Comparison of ENCODE assay signal across 23 cellular contexts in genomic region chr12:53059434-53060063, GRCh38. TPM values are rescaled to one million over a fixed set of nuclear protein-coding genes. Genes with fewer than 3 reads are reported as not detected.
A peak's percentile ranks its signal among the peaks of the same experiment; 100 is the strongest.
DNase-seq lines count a peak whose midpoint lies in the region; ATAC-seq and TF ChIP-seq lines count a peak whose summit lies in the region.
"Had no signal": no experiment of that assay in that cellular context is flagged by ENCODE, and none has a peak within 500 bp of the region (broad histone marks: within the 10 kb centered on the region; RNA-seq: fewer than 3 reads in every experiment).

No MANE protein-coding gene starts in this region.

- no peak for TF ChIP-seq POLR2A in esophagus muscularis mucosa (IDR thresholded peaks at IDR 0.05; ENCODE audit: low read depth)

- no peak overlapping the region for H3K4me3 ChIP-seq in esophagus muscularis mucosa
- no peak overlapping the region for H3K4me3 ChIP-seq in osteoblast (ENCODE audit: insufficient read depth, low read length)
- H3K4me3 ChIP-seq in upper lobe of right lung, result no peak overlapping the region
- no peak overlapping the region for H3K4me3 ChIP-seq in CD8-positive, alpha-beta memory T cell (ENCODE audit: low read length)
- H3K4me3 ChIP-seq: A549, colonic mucosa, skin epidermis had no signal

- no peak overlapping the region for H2AFZ ChIP-seq in osteoblast (ENCODE audit: low read length)

- H3K79me2 ChIP-seq in osteoblast (ENCODE audit: insufficient read depth, low read length), result no peaks in the 10 kb centered on the region

- 95% methylated on average over 11 of the region's 24 CpGs for WGBS in esophagus muscularis mucosa

- H3K4me1 Mint-ChIP-seq in CD8-positive, alpha-beta memory T cell, result peaks cover 0 to 6% (median 4%) of the 10 kb centered on the region in 3 donors

- H4K20me1 ChIP-seq in osteoblast (ENCODE audit: insufficient read depth, low read length), result peaks cover 31% of the 10 kb centered on the region

- POLR2A ChIA-PET in CD8-positive, alpha-beta memory T cell (lab: Charles Lee), result interaction anchor here (2.1 kb wide), 1 partner anchor 12 kb away, joined by 8 read pairs; no protein-coding TSS in a partner anchor

- H3K4me3 Mint-ChIP-seq in CD8-positive, alpha-beta memory T cell, result no peak overlapping the region
- H3K4me3 Mint-ChIP-seq: activated T-cell treated with anti-CD3 and anti-CD28 coated beads, Interleukin-2, amount 50 U/mL, for 4 hours; brain; naive B cell had no signal

- CTCF ChIA-PET in CD8-positive, alpha-beta memory T cell (lab: Charles Lee), result interaction anchor here (10.9 kb wide), 1 partner anchor 37 kb away, joined by 243 read pairs; the partner anchor contains the start of genes IGFBP6 and SOAT2

- H3K9me3 Mint-ChIP-seq in CD8-positive, alpha-beta memory T cell, result no peaks in the 10 kb centered on the region
- H3K9me3 Mint-ChIP-seq: activated T-cell treated with anti-CD3 and anti-CD28 coated beads, Interleukin-2, amount 50 U/mL, for 4 hours; brain; naive B cell had no signal

- peaks cover 0 to 16% (median 0%) of the 10 kb centered on the region in 3 donors for H3K36me3 Mint-ChIP-seq in CD8-positive, alpha-beta memory T cell
- H3K36me3 Mint-ChIP-seq: brain had no signal

- H3K27me3 ChIP-seq in esophagus muscularis mucosa, result no peaks in the 10 kb centered on the region
- no peaks in the 10 kb centered on the region for H3K27me3 ChIP-seq in osteoblast (ENCODE audit: insufficient read depth, low read length)
- H3K27me3 ChIP-seq in upper lobe of right lung, result no peaks in the 10 kb centered on the region
- no peaks in the 10 kb centered on the region for H3K27me3 ChIP-seq in CD8-positive, alpha-beta memory T cell (ENCODE audit: insufficient read depth, low read length, poor library complexity, severe bottlenecking)
- H3K27me3 ChIP-seq: BE2C, colonic mucosa had no signal

- peak overlapping the region in 1 of 8 donors; percentile 24 for H3K27ac Mint-ChIP-seq in CD8-positive, alpha-beta memory T cell

- no peak overlapping the region for H3K4me2 ChIP-seq in osteoblast (ENCODE audit: insufficient read depth, low read length)
- H3K4me2 ChIP-seq: A549 had no signal

- ATAC-seq in Right ventricle myocardium superior (ENCODE audit: poor library complexity) (no peak), left ventricle myocardium superior (no peak), upper lobe of right lung (no peak)
- ATAC-seq: activated T-cell treated with anti-CD3 and anti-CD28 coated beads, Interleukin-2, amount 50 U/mL, for 4 hours had no signal

- DNase-seq in Right ventricle myocardium superior, result peak; percentile 49
- DNase-seq in left ventricle myocardium superior, result no peak
- no peak for DNase-seq in esophagus muscularis mucosa (ENCODE audit: extremely low spot score)
- DNase-seq in osteoblast (ENCODE audit: insufficient read length, low spot score, missing footprints), result peak; percentile 74
- no peak for DNase-seq in upper lobe of right lung
- no peak for DNase-seq in NCI-H2227 treated with DMSO at 0.1 percent for 48 hours (lab: John Stamatoyannopoulos, UW)
- no peak for DNase-seq in DMS153 treated with DMSO at 0.1 percent for 48 hours (lab: John Stamatoyannopoulos, UW; ENCODE audit: unreplicated experiment)
- no peak for DNase-seq in CD8-positive, alpha-beta memory T cell
- DNase-seq: activated naive CD4-positive, alpha-beta T cell treated with anti-CD3 and anti-CD28 coated beads, Interleukin-2, amount 50 U/mL, for 16 hours; activated T-cell treated with anti-CD3 and anti-CD28 coated beads, Interleukin-2, amount 50 U/mL, for 4 hours; BE2C; colonic mucosa; EL; hippocampal formation; naive B cell; NCI-H1105 treated with DMSO at 0.1 percent for 48 hours; NCI-H524 treated with DMSO at 0.1 percent for 48 hours; stimulated activated naive CD4-positive, alpha-beta T cell had no signal

- no peak for TF ChIP-seq EP300 in esophagus muscularis mucosa (IDR thresholded peaks at IDR 0.05)

- peak overlapping the region; percentile 82 to 95 (median 88) for H3K27ac ChIP-seq in esophagus muscularis mucosa (replicated peaks in 1 of 4)
- no peak overlapping the region for H3K27ac ChIP-seq in osteoblast (ENCODE audit: low read depth, low read length)
- peak overlapping the region; percentile 24 for H3K27ac ChIP-seq in upper lobe of right lung
- no peak overlapping the region for H3K27ac ChIP-seq in CD8-positive, alpha-beta memory T cell (ENCODE audit: low read depth, low read length)
- H3K27ac ChIP-seq: A549, colonic mucosa had no signal

- H3K9me3 ChIP-seq in esophagus muscularis mucosa (no peaks in the 10 kb centered on the region), osteoblast (ENCODE audit: low read depth, low read length) (no peaks in the 10 kb centered on the region), upper lobe of right lung (no peaks in the 10 kb centered on the region)
- no peaks in the 10 kb centered on the region for H3K9me3 ChIP-seq in CD8-positive, alpha-beta memory T cell (ENCODE audit: low read length)
- H3K9me3 ChIP-seq: A549, BE2C, Caco-2, colonic mucosa had no signal

- H3K4me1 ChIP-seq in esophagus muscularis mucosa (peaks cover 80 to 96% (median 94%) of the 10 kb centered on the region in 4 donors), osteoblast (ENCODE audit: insufficient read depth, low read length) (peaks cover 36% of the 10 kb centered on the region), upper lobe of right lung (peaks cover 54% of the 10 kb centered on the region)
- no peaks in the 10 kb centered on the region for H3K4me1 ChIP-seq in CD8-positive, alpha-beta memory T cell (ENCODE audit: insufficient read depth, low read length)
- H3K4me1 ChIP-seq: BE2C had no signal

- intact Hi-C loops in Right ventricle myocardium superior (cut with DNase I), result no loop called here
- intact Hi-C loops in left ventricle myocardium superior (cut with micrococcal nuclease), result loop anchor here (10.0 kb wide), 1 partner anchor 135 kb away; no protein-coding TSS in a partner anchor
- intact Hi-C loops in esophagus muscularis mucosa (cut with DNase I), result no loop called here
- intact Hi-C loops in upper lobe of right lung (cut with DNase I), result no loop called here

- no peaks in the 10 kb centered on the region for H3K27me3 Mint-ChIP-seq in CD8-positive, alpha-beta memory T cell
- H3K27me3 Mint-ChIP-seq: brain had no signal

- H3K36me3 ChIP-seq in esophagus muscularis mucosa (peaks cover 19 to 100% (median 91%) of the 10 kb centered on the region in 4 donors), osteoblast (ENCODE audit: insufficient read depth, low read length) (peaks cover 77% of the 10 kb centered on the region), upper lobe of right lung (peaks cover 97% of the 10 kb centered on the region)
- H3K36me3 ChIP-seq in CD8-positive, alpha-beta memory T cell (ENCODE audit: insufficient read depth, low read length), result no peaks in the 10 kb centered on the region
- H3K36me3 ChIP-seq: BE2C, colonic mucosa had no signal

- no peak for TF ChIP-seq CTCF in esophagus muscularis mucosa (IDR thresholded peaks at IDR 0.05)
- no peak for TF ChIP-seq CTCF in osteoblast (IDR thresholded peaks at IDR 0.05; ENCODE audit: extremely low read depth, low read depth, low read length)
- no peak for TF ChIP-seq CTCF in upper lobe of right lung (IDR thresholded peaks at IDR 0.05)

RNA-seq across cellular contexts. Expression of gene TNS2, which starts 9.7 kb away (rescaled TPM):
- 107 TPM for total RNA-seq in Right ventricle myocardium superior
- 120 TPM for total RNA-seq in left ventricle myocardium superior
- 100 to 1,000 TPM; 173 to 226 (median 202) TPM for total RNA-seq in esophagus muscularis mucosa
- total RNA-seq in osteoblast, result 72.0 and 76.0 TPM in 2 replicates
- total RNA-seq in upper lobe of right lung, result 232 TPM
- total RNA-seq in CD8-positive, alpha-beta memory T cell, result 1 to 10 TPM; 2.1 to 5.6 TPM
- 0.35 TPM for polyA plus RNA-seq in CD8-positive, alpha-beta memory T cell

RNA-seq across cellular contexts. Expression of gene SPRYD3, which starts 19.6 kb away (rescaled TPM):
- 37.8 TPM for total RNA-seq in Right ventricle myocardium superior
- 39.8 TPM for total RNA-seq in left ventricle myocardium superior
- total RNA-seq in esophagus muscularis mucosa, result 100 to 1,000 TPM in 2 of 4 donors, 10 to 100 TPM in 2; 79.7 to 125 (median 99.1) TPM
- 25.6 and 26.8 TPM in 2 replicates for total RNA-seq in osteoblast
- 50.4 TPM for total RNA-seq in upper lobe of right lung
- total RNA-seq in CD8-positive, alpha-beta memory T cell, result 10 to 100 TPM; 40.1 to 43.3 TPM
- polyA plus RNA-seq in CD8-positive, alpha-beta memory T cell, result 63.0 TPM

RNA-seq across cellular contexts. Expression of gene IGFBP6, which starts 37.9 kb away (rescaled TPM):
- total RNA-seq in Right ventricle myocardium superior (50.2 TPM), left ventricle myocardium superior (45.5 TPM), esophagus muscularis mucosa (1,000 to 10,000 TPM in 1 of 4 donors, 100 to 1,000 TPM in 3; 626 to 1,141 (median 795) TPM), osteoblast (431 and 577 TPM in 2 replicates), upper lobe of right lung (34.6 TPM)
- total RNA-seq in CD8-positive, alpha-beta memory T cell, result 1 to 10 TPM; 1.5 to 1.6 TPM
- polyA plus RNA-seq in CD8-positive, alpha-beta memory T cell, result 8.9 TPM

RNA-seq across cellular contexts. Expression of gene SOAT2, which starts 43.7 kb away (rescaled TPM):
- total RNA-seq in Right ventricle myocardium superior (not detected), left ventricle myocardium superior (0.12 TPM), esophagus muscularis mucosa (not detected), osteoblast (not detected in 2 replicates), upper lobe of right lung (not detected)
- under 1 TPM; 0.48 to 1.00 TPM for total RNA-seq in CD8-positive, alpha-beta memory T cell
- 0.76 TPM for polyA plus RNA-seq in CD8-positive, alpha-beta memory T cell
- total RNA-seq: fibroblast of villous mesenchyme had no signal

RNA-seq across cellular contexts. Expression of gene EIF4B, which starts 53.3 kb away (rescaled TPM):
- total RNA-seq in Right ventricle myocardium superior (434 TPM), left ventricle myocardium superior (513 TPM), esophagus muscularis mucosa (100 to 1,000 TPM; 400 to 648 (median 576) TPM), osteoblast (1,135 and 1,332 TPM in 2 replicates), upper lobe of right lung (436 TPM)
- total RNA-seq in CD8-positive, alpha-beta memory T cell, result 100 to 1,000 TPM; 644 to 660 TPM
- polyA plus RNA-seq in CD8-positive, alpha-beta memory T cell, result 114 TPM

Comparison
In these comparisons a context has a peak if more than half of its experiments do, and no peak if none do; other contexts are left out.
1. DNase-seq: peak in Right ventricle myocardium superior (single experiment) and osteoblast (single experiment); none in left ventricle myocardium superior (single experiment), esophagus muscularis mucosa (single experiment), upper lobe of right lung (single experiment), NCI-H2227 treated with DMSO at 0.1 percent for 48 hours (single experiment), DMS153 treated with DMSO at 0.1 percent for 48 hours (single experiment) and CD8-positive, alpha-beta memory T cell (0 of 5).
2. H3K27ac ChIP-seq: peak in esophagus muscularis mucosa (4 of 4) and upper lobe of right lung (single experiment); none in osteoblast (single experiment) and CD8-positive, alpha-beta memory T cell (single experiment).
3. RNA of gene TNS2, which starts 9.7 kb away (total RNA-seq): 232 TPM in upper lobe of right lung (single experiment), 173 to 226 TPM in esophagus muscularis mucosa, 120 TPM in left ventricle myocardium superior (single experiment), 107 TPM in Right ventricle myocardium superior (single experiment) and 72.0 to 76.0 TPM in osteoblast; 2.1 to 5.6 TPM in CD8-positive, alpha-beta memory T cell; every median in the first group is over 10 times any median in the second.
4. RNA of gene IGFBP6, which starts 37.9 kb away (total RNA-seq): 626 to 1,141 TPM in esophagus muscularis mucosa, 431 to 577 TPM in osteoblast, 50.2 TPM in Right ventricle myocardium superior (single experiment), 45.5 TPM in left ventricle myocardium superior (single experiment) and 34.6 TPM in upper lobe of right lung (single experiment); 1.5 to 1.6 TPM in CD8-positive, alpha-beta memory T cell; every median in the first group is over 10 times any median in the second.